Comparison of ENCODE assay signal across 1 cellular context in genomic region chr7:28988818-28989595, GRCh38.
TF ChIP-seq lines count a peak whose summit lies in the region.

No MANE protein-coding gene starts in this region.

TF ChIP-seq in IMR-90, 13 proteins besides CTCF, POLR2A, EP300 and RAD21 (continued from another document):
- no peak for TF ChIP-seq SMC3 (IDR thresholded peaks at IDR 0.05; ENCODE audit: low read depth, low read length)
